ENCODE assay signal across 9 cellular contexts in the genomic region with DNA sequence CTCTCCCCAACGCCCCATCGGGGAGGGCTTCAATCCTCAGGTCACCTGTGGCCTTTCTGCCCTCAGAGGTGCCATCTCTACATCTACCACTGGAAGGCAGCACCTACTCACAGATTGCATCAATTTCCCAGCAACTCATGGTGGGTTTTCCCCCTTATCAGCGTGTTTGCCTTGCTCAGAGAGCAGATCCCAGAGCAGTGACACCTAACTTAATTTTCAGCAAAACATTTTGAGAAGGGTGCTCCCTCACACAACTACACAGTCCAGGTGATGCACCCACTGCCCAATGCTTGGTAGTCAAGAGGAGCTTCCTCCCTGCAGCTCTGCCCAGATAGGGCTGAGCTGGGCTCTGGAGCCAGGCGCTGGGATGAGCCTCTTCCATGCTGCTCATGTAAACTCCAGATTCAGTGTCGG.
A peak's percentile ranks its signal among the peaks of the same experiment; 100 is the strongest.
DNase-seq lines count a peak whose midpoint lies in the region; FAIRE-seq and TF ChIP-seq lines count a peak whose summit lies in the region.
"Had no signal": no experiment of that assay in that cellular context is flagged by ENCODE, and none has a peak within 500 bp of the region (broad histone marks: within the 10 kb centered on the region; RNA-seq: fewer than 3 reads in every experiment).

No MANE protein-coding gene starts in this region.

- H3K4me3 ChIP-seq in HFF-Myc (replicated peaks; ENCODE audit: low read depth, low read length), result no peak overlapping the region
- H3K4me3 ChIP-seq: BLaER1 treated with 17β-estradiol and CSF1 and Interleukin-3, amounts not matched to agents 10 nM and 100 nM had no signal

- peak; percentile 16 for TF ChIP-seq CTCF in HFF-Myc (IDR thresholded peaks at IDR 0.05; ENCODE audit: low read depth, low read length, missing control alignments)

- peak; percentile 6 to 38 for DNase-seq in NCI-H526 (lab: John Stamatoyannopoulos, UW)
- no peak for DNase-seq in NCI-H526 treated with DMSO at 0.1 percent for 48 hours (lab: John Stamatoyannopoulos, UW)
- no peak for DNase-seq in HFF-Myc (ENCODE audit: extremely low read depth, low read depth)
- peak; percentile 37 for DNase-seq in NCI-H2171 treated with DMSO at 0.1 percent for 48 hours (lab: John Stamatoyannopoulos, UW)
- peak; percentile 33 for DNase-seq in kidney tubule cell (ENCODE audit: low spot score)
- no peak for DNase-seq in SKM-1 treated with dmso at 0.1 percent for 144 hours (lab: John Stamatoyannopoulos, UW; ENCODE audit: unreplicated experiment)
- no peak for DNase-seq in AG08396 (ENCODE audit: low spot score)
- DNase-seq in GM19239 (ENCODE audit: insufficient read length, low spot score), result no peak

- no peak for FAIRE-seq in GM19239 (lab: Jason Lieb, UNC)

Comparison
In these comparisons a context has a peak if more than half of its experiments do, and no peak if none do; other contexts are left out.
1. DNase-seq: peak in NCI-H526 (2 of 2), NCI-H2171 treated with DMSO at 0.1 percent for 48 hours (single experiment) and kidney tubule cell (single experiment); none in NCI-H526 treated with DMSO at 0.1 percent for 48 hours (single experiment), HFF-Myc (single experiment), SKM-1 treated with dmso at 0.1 percent for 144 hours (single experiment), AG08396 (single experiment) and GM19239 (single experiment).